Comparison of ENCODE assay signal across 25 cellular contexts in genomic region chr12:71763682-71764379, GRCh38.
DNase-seq lines count a peak whose midpoint lies in the region; ATAC-seq and TF ChIP-seq lines count a peak whose summit lies in the region.
"Had no signal": no experiment of that assay in that cellular context is flagged by ENCODE, and none has a peak within 500 bp of the region (broad histone marks: within the 10 kb centered on the region; RNA-seq: fewer than 3 reads in every experiment).

No MANE protein-coding gene starts in this region.

- DNase-seq in stimulated activated naive CD8-positive, alpha-beta T cell treated with anti-CD3 and anti-CD28 coated beads, Interleukin-15, amount 100 ng/mL, for 72 hours: no peak
- peak; percentile 53 for DNase-seq in brain microvascular endothelial cell
- DNase-seq: effector memory CD8-positive, alpha-beta T cell; gastrocnemius medialis; HCEC 1CT; Karpas-422; kidney glomerular epithelial cell; NCI-H187; NCI-H226; NCI-H748 treated with DMSO at 0.1 percent for 48 hours; nucleus accumbens; spleen; stimulated activated CD4-positive, alpha-beta T cell treated with anti-CD3 and anti-CD28 coated beads, Interleukin-2, amount 100 ng/mL, for 48 hours had no signal

- H3K27me3 Mint-ChIP-seq in stimulated activated naive CD8-positive, alpha-beta T cell treated with anti-CD3 and anti-CD28 coated beads, Interleukin-15, Interleukin-2, amounts not matched to agents 100 ng/mL and 50 ng/mL, for 24 hours: no peaks in the 10 kb centered on the region
- no peaks in the 10 kb centered on the region for H3K27me3 Mint-ChIP-seq in stimulated activated naive CD8-positive, alpha-beta T cell treated with anti-CD3 and anti-CD28 coated beads, Interleukin-15, amount 100 ng/mL, for 72 hours
- H3K27me3 Mint-ChIP-seq: activated naive CD8-positive, alpha-beta T cell; effector memory CD8-positive, alpha-beta T cell; memory B cell; stimulated activated memory B cell treated with anti-CD40 and anti-IgM and Interleukin-4, amounts not matched to agents 10 μg/mL and 1 μg/mL and 100 μg/mL, for 72 hours had no signal

- no peaks in the 10 kb centered on the region for H3K27me3 ChIP-seq in brain microvascular endothelial cell (replicated peaks)
- H3K27me3 ChIP-seq in muscle layer of duodenum (ENCODE audit: low read depth, low read length): no peaks in the 10 kb centered on the region
- H3K27me3 ChIP-seq: gastrocnemius medialis, spleen had no signal

- H3K4me1 ChIP-seq in muscle layer of duodenum (ENCODE audit: control insufficient read depth in 1 of 2, insufficient read depth in 2 of 2, low read length in 2 of 2): peaks cover 0 to 16% of the 10 kb centered on the region in 2 donors

- H3K9me3 Mint-ChIP-seq in stimulated activated naive CD8-positive, alpha-beta T cell treated with anti-CD3 and anti-CD28 coated beads, Interleukin-15, Interleukin-2, amounts not matched to agents 100 ng/mL and 50 ng/mL, for 24 hours: peaks cover 23% of the 10 kb centered on the region
- peaks cover 19 to 21% of the 10 kb centered on the region in 2 donors for H3K9me3 Mint-ChIP-seq in stimulated activated naive CD8-positive, alpha-beta T cell treated with anti-CD3 and anti-CD28 coated beads, Interleukin-15, amount 100 ng/mL, for 72 hours

- peaks cover 62% of the 10 kb centered on the region for H3K36me3 Mint-ChIP-seq in stimulated activated naive CD8-positive, alpha-beta T cell treated with anti-CD3 and anti-CD28 coated beads, Interleukin-15, Interleukin-2, amounts not matched to agents 100 ng/mL and 50 ng/mL, for 24 hours (ENCODE audit: low read depth)

- H3K27ac ChIP-seq in brain microvascular endothelial cell: no peak overlapping the region
- peak overlapping the region; percentile 10 for H3K27ac ChIP-seq in muscle layer of duodenum (ENCODE audit: low read length)
- H3K27ac ChIP-seq: gastrocnemius medialis, spleen had no signal

- H3K4me3 ChIP-seq in brain microvascular endothelial cell (ENCODE audit: low read depth, low read length) (no peak overlapping the region), muscle layer of duodenum (ENCODE audit: low read depth in 1 of 2, low read length in 2 of 2) (no peak overlapping the region)
- H3K4me3 ChIP-seq: coronary artery, gastrocnemius medialis, spleen had no signal

- H3K4me3 Mint-ChIP-seq in stimulated activated naive CD8-positive, alpha-beta T cell treated with anti-CD3 and anti-CD28 coated beads, Interleukin-15, Interleukin-2, amounts not matched to agents 100 ng/mL and 50 ng/mL, for 24 hours: no peak overlapping the region
- H3K4me3 Mint-ChIP-seq in stimulated activated naive CD8-positive, alpha-beta T cell treated with anti-CD3 and anti-CD28 coated beads, Interleukin-15, amount 100 ng/mL, for 72 hours: no peak overlapping the region
- H3K4me3 Mint-ChIP-seq: activated T-helper 1 cell treated with anti-CD3 and anti-CD28 coated beads, Interleukin-12 subunit alpha, Interleukin-12 subunit beta, Interleukin-2, Interleukin-4 antibody, amounts not matched to agents 30 ng/mL and 10 ng/mL and 1 ng/mL, durations not matched to agents 14 hours and 24 hours and 36 hours; CD14-positive monocyte; memory B cell; stimulated activated memory B cell treated with anti-CD40 and anti-IgM and Interleukin-4, amounts not matched to agents 10 μg/mL and 1 μg/mL and 100 μg/mL, for 72 hours had no signal

- H3K27ac Mint-ChIP-seq in stimulated activated naive CD8-positive, alpha-beta T cell treated with anti-CD3 and anti-CD28 coated beads, Interleukin-15, Interleukin-2, amounts not matched to agents 100 ng/mL and 50 ng/mL, for 24 hours: peak overlapping the region; percentile 21
- no peak overlapping the region for H3K27ac Mint-ChIP-seq in stimulated activated naive CD8-positive, alpha-beta T cell treated with anti-CD3 and anti-CD28 coated beads, Interleukin-15, amount 100 ng/mL, for 72 hours
- H3K27ac Mint-ChIP-seq: activated naive CD8-positive, alpha-beta T cell; activated T-helper 1 cell treated with anti-CD3 and anti-CD28 coated beads, Interleukin-12 subunit alpha, Interleukin-12 subunit beta, Interleukin-2, Interleukin-4 antibody, amounts not matched to agents 30 ng/mL and 10 ng/mL and 1 ng/mL, durations not matched to agents 14 hours and 24 hours and 36 hours; brain; memory B cell; stimulated activated memory B cell treated with anti-CD40 and anti-IgM and Interleukin-4, amounts not matched to agents 10 μg/mL and 1 μg/mL and 100 μg/mL, for 72 hours had no signal

- H3K36me3 ChIP-seq in brain microvascular endothelial cell (replicated peaks) (peaks cover 6% of the 10 kb centered on the region), muscle layer of duodenum (ENCODE audit: control insufficient read depth in 1 of 2, insufficient read depth in 2 of 2, low read length in 2 of 2) (peaks cover 6 to 21% of the 10 kb centered on the region in 2 donors)

- TF ChIP-seq CTCF in brain microvascular endothelial cell (IDR thresholded peaks at IDR 0.05; ENCODE audit: low read depth, low read length, missing control alignments): no peak

- H3K4me1 Mint-ChIP-seq in stimulated activated naive CD8-positive, alpha-beta T cell treated with anti-CD3 and anti-CD28 coated beads, Interleukin-15, Interleukin-2, amounts not matched to agents 100 ng/mL and 50 ng/mL, for 24 hours (ENCODE audit: low read depth): peaks cover 62% of the 10 kb centered on the region
- peaks cover 64% of the 10 kb centered on the region for H3K4me1 Mint-ChIP-seq in stimulated activated naive CD8-positive, alpha-beta T cell treated with anti-CD3 and anti-CD28 coated beads, Interleukin-15, amount 100 ng/mL, for 72 hours

- in situ Hi-C loops in brain microvascular endothelial cell (cut with HindIII; ENCODE audit: low pct_ligation_motif_present, low sequenced_read_pairs): no loop called here

- no peak for ATAC-seq in stimulated activated naive CD8-positive, alpha-beta T cell treated with anti-CD3 and anti-CD28 coated beads, Interleukin-15, amount 100 ng/mL, for 72 hours
- ATAC-seq in GM19397 (IDR thresholded peaks at IDR 0.05; ENCODE audit: unreplicated experiment) (no peak), HG03520 (IDR thresholded peaks at IDR 0.05; ENCODE audit: unreplicated experiment) (no peak), GM19452 (IDR thresholded peaks at IDR 0.05; ENCODE audit: unreplicated experiment) (no peak)
- ATAC-seq: effector memory CD8-positive, alpha-beta T cell; gastrocnemius medialis; stimulated activated memory B cell treated with anti-CD40 and anti-IgM and Interleukin-4, amounts not matched to agents 10 μg/mL and 1 μg/mL and 100 μg/mL, for 72 hours had no signal

- H3K9me3 ChIP-seq in muscle layer of duodenum (ENCODE audit: control insufficient read depth in 1 of 2, low read length in 2 of 2): peaks cover 11 to 15% of the 10 kb centered on the region in 2 donors
- H3K9me3 ChIP-seq: gastrocnemius medialis had no signal
